In genomic region chr4:78613522-78614311, GRCh38 we compare ENCODE assay signal across 9 cellular contexts.
DNase-seq lines count a peak whose midpoint lies in the region; ATAC-seq and TF ChIP-seq lines count a peak whose summit lies in the region.
"Had no signal": no experiment of that assay in that cellular context is flagged by ENCODE, and none has a peak within 500 bp of the region (broad histone marks: within the 10 kb centered on the region; RNA-seq: fewer than 3 reads in every experiment).

No MANE protein-coding gene starts in this region.

- peaks cover 45% of the 10 kb centered on the region for H3K4me1 Mint-ChIP-seq in activated naive CD8-positive, alpha-beta T cell (ENCODE audit: low read depth)

- H3K9me3 Mint-ChIP-seq in activated naive CD8-positive, alpha-beta T cell (ENCODE audit: low read depth), result no peaks in the 10 kb centered on the region

- H3K27me3 ChIP-seq in dorsolateral prefrontal cortex (peaks cover 0 to 4% (median 0%) of the 10 kb centered on the region in 45 donors), SJCRH30 (no peaks in the 10 kb centered on the region)

- no peak overlapping the region for H3K4me3 ChIP-seq in GM12865 (ENCODE audit: low read depth, low read length)
- no peak overlapping the region for H3K4me3 ChIP-seq in dorsolateral prefrontal cortex
- no peak overlapping the region for H3K4me3 ChIP-seq in coronary artery
- H3K4me3 ChIP-seq in SJCRH30, result no peak overlapping the region

- H3K27ac ChIP-seq in dorsolateral prefrontal cortex (no peak overlapping the region), coronary artery (no peak overlapping the region), SJCRH30 (no peak overlapping the region)

- intact Hi-C loops in dorsolateral prefrontal cortex (cut with DNase I), result loop anchor here (2.0 to 10.0 kb wide), 3 partner anchors 34 to 251 kb away; no protein-coding TSS in a partner anchor

- no peaks in the 10 kb centered on the region for H3K36me3 Mint-ChIP-seq in activated naive CD8-positive, alpha-beta T cell

- no peaks in the 10 kb centered on the region for H3K27me3 Mint-ChIP-seq in activated naive CD8-positive, alpha-beta T cell

- ATAC-seq in GM19397 (IDR thresholded peaks at IDR 0.05; ENCODE audit: unreplicated experiment), result peak; percentile 82
- peak; percentile 72 for ATAC-seq in HG03108 (IDR thresholded peaks at IDR 0.05; ENCODE audit: unreplicated experiment)

- H3K4me1 ChIP-seq in SJCRH30, result peaks cover 13% of the 10 kb centered on the region

- no peak overlapping the region for H3K4me3 Mint-ChIP-seq in activated naive CD8-positive, alpha-beta T cell

- peak overlapping the region; percentile 54 for H3K27ac Mint-ChIP-seq in activated naive CD8-positive, alpha-beta T cell

- no peaks in the 10 kb centered on the region for H3K9me3 ChIP-seq in SJCRH30 (replicated peaks)

- DNase-seq in GM12865 (ENCODE audit: low read depth), result peak; percentile 81
- no peak for DNase-seq in dorsolateral prefrontal cortex
- DNase-seq in coronary artery (ENCODE audit: low spot score), result no peak
- no peak for DNase-seq in SJCRH30
- no peak for DNase-seq in H4 (ENCODE audit: low spot score)
- DNase-seq: aorta had no signal

- no peak for TF ChIP-seq CTCF in GM12865 (IDR thresholded peaks at IDR 0.05; ENCODE audit: insufficient read depth, low read depth, low read length, missing control alignments)
- no peak for TF ChIP-seq CTCF in dorsolateral prefrontal cortex (IDR thresholded peaks at IDR 0.05 in 54 of 56, conservative IDR thresholded peaks at IDR 0.05 in 2 of 56; ENCODE audit: low read depth in 1 of 56, partially characterized antibody in 56 of 56)
- no peak for TF ChIP-seq CTCF in coronary artery (IDR thresholded peaks at IDR 0.05)

- H3K36me3 ChIP-seq in SJCRH30, result no peaks in the 10 kb centered on the region
